ENCODE assay signal across 1 cellular context in the genomic region with DNA sequence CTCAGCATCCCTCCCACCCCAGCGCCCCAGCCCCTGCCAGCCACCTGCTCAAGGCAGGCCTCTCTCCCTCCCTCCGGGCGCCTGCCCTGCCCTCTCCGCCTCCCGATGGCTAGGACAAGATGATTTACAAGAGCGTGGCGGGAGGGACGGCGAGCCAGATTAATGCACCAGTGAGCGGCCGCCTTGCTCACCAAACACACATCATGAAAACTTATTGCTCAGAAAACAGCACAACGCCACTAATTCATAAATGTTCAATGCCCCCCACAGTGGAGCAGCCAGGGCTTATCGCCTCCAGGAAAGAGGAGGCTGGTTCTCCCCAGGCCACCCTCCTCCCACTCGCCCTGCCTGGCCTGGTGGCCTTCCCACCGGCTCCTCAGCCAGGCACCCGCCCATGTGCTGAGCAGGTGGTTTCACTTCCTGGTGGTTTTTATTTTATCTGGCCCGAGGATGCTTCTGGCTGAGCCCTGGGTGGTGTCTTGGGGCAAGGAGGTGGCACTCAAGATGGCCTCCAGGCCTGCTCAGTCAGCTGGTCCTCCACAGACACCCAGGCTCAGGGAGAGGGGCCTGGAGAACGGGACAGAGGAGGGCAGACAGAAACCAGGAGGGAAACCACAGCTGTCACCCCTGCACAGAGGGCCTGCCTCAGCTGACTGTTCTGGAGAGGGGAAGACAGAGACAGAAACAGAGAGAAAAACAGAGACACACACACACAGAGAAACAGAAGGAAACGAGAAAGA.
TF ChIP-seq lines count a peak whose summit lies in the region.

No MANE protein-coding gene starts in this region.

TF ChIP-seq in IMR-90, 13 proteins besides CTCF, POLR2A, EP300 and RAD21 (continued from another document):
- TF ChIP-seq ELK1 (IDR thresholded peaks at IDR 0.05; ENCODE audit: borderline replicate concordance, low read depth, low read length): no peak
- TF ChIP-seq MAZ (IDR thresholded peaks at IDR 0.05; ENCODE audit: borderline replicate concordance, low read depth, low read length): no peak
- no peak for TF ChIP-seq CHD1 (IDR thresholded peaks at IDR 0.05; ENCODE audit: low read depth, low read length)
- TF ChIP-seq SMC3 (IDR thresholded peaks at IDR 0.05; ENCODE audit: low read depth, low read length): no peak
- TF ChIP-seq BHLHE40 (IDR thresholded peaks at IDR 0.05; ENCODE audit: low read depth, low read length): no peak
- TF ChIP-seq RFX5 (IDR thresholded peaks at IDR 0.05; ENCODE audit: low read depth, low read length): no peak
- no peak for TF ChIP-seq MXI1 (IDR thresholded peaks at IDR 0.05; ENCODE audit: borderline replicate concordance, low read depth, low read length)
